In the genomic region with DNA sequence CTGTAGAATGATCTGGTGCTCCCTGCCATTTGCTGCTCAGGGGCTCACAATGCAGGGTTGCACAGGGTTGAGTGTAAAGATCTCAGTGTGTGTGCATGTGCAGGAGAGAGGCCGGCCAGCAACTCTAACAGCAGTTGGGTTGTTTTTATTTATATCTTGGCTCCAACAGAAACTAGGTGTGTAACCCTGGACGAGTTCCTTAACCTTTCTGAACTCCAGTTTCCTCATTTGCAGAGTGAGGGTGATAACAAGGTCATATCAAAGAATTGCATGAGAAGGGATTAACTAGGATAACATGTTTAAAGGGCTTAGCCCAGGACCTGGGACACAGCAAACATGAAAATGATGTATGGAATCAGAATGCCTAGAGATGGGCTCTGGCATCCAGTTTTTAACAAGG, we compare ENCODE assay signal across 27 cellular contexts. TPM values are rescaled to one million over a fixed set of nuclear protein-coding genes. Genes with fewer than 3 reads are reported as not detected.
DNase-seq lines count a peak whose midpoint lies in the region; ATAC-seq, FAIRE-seq and TF ChIP-seq lines count a peak whose summit lies in the region.
"Had no signal": no experiment of that assay in that cellular context is flagged by ENCODE, and none has a peak within 500 bp of the region (broad histone marks: within the 10 kb centered on the region; RNA-seq: fewer than 3 reads in every experiment).

No MANE protein-coding gene starts in this region.

- no peaks in the 10 kb centered on the region for H3K9me1 ChIP-seq in K562 (ENCODE audit: control insufficient read depth, insufficient read depth, low read length)

- no peak overlapping the region for H3K27ac Mint-ChIP-seq in naive thymus-derived CD8-positive, alpha-beta T cell
- H3K27ac Mint-ChIP-seq in CD4-positive, alpha-beta T cell = no peak overlapping the region
- H3K27ac Mint-ChIP-seq: B cell; CD4-positive, alpha-beta memory T cell had no signal

- no peak for TF ChIP-seq RAD21 in K562 (CRISPR knock-in tag; conservative IDR thresholded peaks at IDR 0.05 in 1 of 2, IDR thresholded peaks at IDR 0.05 in 1 of 2)

- no peak overlapping the region for H3K4me2 ChIP-seq in K562 (ENCODE audit: insufficient read depth, low read length)
- H3K4me2 ChIP-seq: A549; BLaER1 treated with 17β-estradiol and CSF1 and Interleukin-3, amounts not matched to agents 10 nM and 100 nM had no signal

- CTCF ChIA-PET in K562 (lab: Yijun Ruan, JAX; ENCODE audit: low intra/inter-chr PET ratio) = no interaction called here
- CTCF ChIA-PET in CD4-positive, alpha-beta T cell (lab: Charles Lee) = interaction anchor here (0.6 kb wide), 1 partner anchor 743 kb away, joined by 3 read pairs; no protein-coding TSS in a partner anchor

- H3K4me1 ChIP-seq in K562 (replicated peaks in 1 of 2; ENCODE audit: control insufficient read depth in 2 of 2, insufficient read depth in 2 of 2, low read length in 2 of 2) (peaks cover 0 to 5% of the 10 kb centered on the region in 2 experiments; a peak in 3 of 5 replicates), mucosa of descending colon (ENCODE audit: low read depth) (peaks cover 8% of the 10 kb centered on the region), small intestine (ENCODE audit: control insufficient read depth in 2 of 2, insufficient read depth in 1 of 2, low read depth in 1 of 2, low read length in 1 of 2) (no peaks in the 10 kb centered on the region)

- H3K27ac ChIP-seq in K562 (ENCODE audit: extremely low read depth, low read depth, low read length) (no peak overlapping the region), small intestine (ENCODE audit: low read depth in 1 of 2, low read length in 1 of 2) (no peak overlapping the region)
- no peak overlapping the region for H3K27ac ChIP-seq in CD4-positive, alpha-beta T cell (ENCODE audit: low read depth, low read length)
- H3K27ac ChIP-seq: 22Rv1; A549; BLaER1 treated with 17β-estradiol and CSF1 and Interleukin-3, amounts not matched to agents 10 nM and 100 nM; C4-2B had no signal

- no peak for TF ChIP-seq CTCF in K562 (IDR thresholded peaks at IDR 0.05 in 2 of 3, conservative IDR thresholded peaks at IDR 0.05 in 1 of 3; ENCODE audit: insufficient read depth in 2 of 3, low read depth in 1 of 3, low read length in 3 of 3)
- no peak for TF ChIP-seq CTCF in mucosa of descending colon (IDR thresholded peaks at IDR 0.05)
- TF ChIP-seq CTCF in CD4-positive, alpha-beta T cell (IDR thresholded peaks at IDR 0.05) = no peak

- POLR2A ChIA-PET in K562 (lab: Yijun Ruan, JAX) = interaction anchor here (0.7 kb wide), 1 partner anchor 20 kb away, joined by 3 read pairs; no protein-coding TSS in a partner anchor
- POLR2A ChIA-PET in naive thymus-derived CD8-positive, alpha-beta T cell (lab: Charles Lee) = no interaction called here
- POLR2A ChIA-PET in CD4-positive, alpha-beta T cell (lab: Charles Lee) = no interaction called here

- TF ChIP-seq EP300 in K562 (IDR thresholded peaks at IDR 0.05; ENCODE audit: low read length) = no peak

- WGBS in K562 (ENCODE audit: insufficient coverage, low coverage, missing lambda C conversion rate) = 6% methylated on average over 2 of the region's 2 CpGs
- WGBS in small intestine, 3 donors = 4 to 44% (median 27%) methylated on average over 2 of the region's 2 CpGs

- no peaks in the 10 kb centered on the region for H3K9me3 ChIP-seq in K562 (replicated peaks; ENCODE audit: control insufficient read depth, insufficient read depth, low read depth, low read length)
- no peaks in the 10 kb centered on the region for H3K9me3 ChIP-seq in mucosa of descending colon
- no peaks in the 10 kb centered on the region for H3K9me3 ChIP-seq in small intestine (ENCODE audit: control insufficient read depth, low read depth)
- no peaks in the 10 kb centered on the region for H3K9me3 ChIP-seq in CD4-positive, alpha-beta T cell (ENCODE audit: control insufficient read depth, low read length)
- H3K9me3 ChIP-seq: A549 had no signal

- H3K4me3 ChIP-seq in K562 = no peak overlapping the region
- no peak overlapping the region for H3K4me3 ChIP-seq in mucosa of descending colon
- H3K4me3 ChIP-seq in small intestine (ENCODE audit: low read depth in 1 of 2, low read length in 2 of 2) = no peak overlapping the region
- H3K4me3 ChIP-seq: A549; BLaER1 treated with 17β-estradiol and CSF1 and Interleukin-3, amounts not matched to agents 10 nM and 100 nM; GM12878 had no signal

- TF ChIP-seq POLR2A in K562 (conservative IDR thresholded peaks at IDR 0.05) = no peak

- intact Hi-C loops in K562 (cut with micrococcal nuclease) = no loop called here
- intact Hi-C loops in mucosa of descending colon (cut with DNase I, micrococcal nuclease) = loop anchor here in 1 of 2 donors (10.0 kb wide), 1 partner anchor 98 kb away; no protein-coding TSS in a partner anchor
- intact Hi-C loops in CD4-positive, alpha-beta T cell (cut with DNase I, micrococcal nuclease) = no loop called here

- no peaks in the 10 kb centered on the region for H4K20me1 ChIP-seq in K562 (replicated peaks; ENCODE audit: control insufficient read depth, insufficient read depth, low read length)
- H4K20me1 ChIP-seq: BLaER1 treated with 17β-estradiol and CSF1 and Interleukin-3, amounts not matched to agents 10 nM and 100 nM had no signal

- no TSS peak for BruUV-seq in K562 (replicated peaks; lab: Mats Ljungman, UMichigan)

- no peak for FAIRE-seq in K562 (lab: Jason Lieb, UNC)
- no peak for FAIRE-seq in small intestine (lab: Jason Lieb, UNC)
- FAIRE-seq: A549, GM12878, GM12892, GM18507 had no signal

- H3K27me3 Mint-ChIP-seq in naive thymus-derived CD8-positive, alpha-beta T cell = no peaks in the 10 kb centered on the region
- no peaks in the 10 kb centered on the region for H3K27me3 Mint-ChIP-seq in CD4-positive, alpha-beta T cell
- H3K27me3 Mint-ChIP-seq: B cell; CD4-positive, alpha-beta memory T cell had no signal

- in situ Hi-C loops in K562 (cut with MboI) = no loop called here

- H3K9me3 Mint-ChIP-seq in naive thymus-derived CD8-positive, alpha-beta T cell = peaks cover 0 to 2% (median 0%) of the 10 kb centered on the region in 9 donors
- H3K9me3 Mint-ChIP-seq in CD4-positive, alpha-beta T cell = no peaks in the 10 kb centered on the region
- H3K9me3 Mint-ChIP-seq: CD8-positive, alpha-beta memory T cell had no signal

- H3K36me3 ChIP-seq in K562 (ENCODE audit: control insufficient read depth, insufficient read depth, low read length) (no peaks in the 10 kb centered on the region), mucosa of descending colon (ENCODE audit: low read depth) (no peaks in the 10 kb centered on the region), small intestine (ENCODE audit: control insufficient read depth in 2 of 2, insufficient read depth in 2 of 2, low read length in 2 of 2) (no peaks in the 10 kb centered on the region)
- H3K36me3 ChIP-seq: BLaER1 treated with 17β-estradiol and CSF1 and Interleukin-3, amounts not matched to agents 10 nM and 100 nM had no signal

- no peaks in the 10 kb centered on the region for H3K36me3 Mint-ChIP-seq in naive thymus-derived CD8-positive, alpha-beta T cell
- H3K36me3 Mint-ChIP-seq in CD4-positive, alpha-beta T cell (ENCODE audit: low read depth) = no peaks in the 10 kb centered on the region
- H3K36me3 Mint-ChIP-seq: CD4-positive, alpha-beta memory T cell; CD8-positive, alpha-beta memory T cell had no signal

- H3K9ac ChIP-seq in K562 (ENCODE audit: insufficient read depth in 1 of 2, low read depth in 2 of 2, low read length in 2 of 2) = no peak overlapping the region
- H3K9ac ChIP-seq: BLaER1 treated with 17β-estradiol and CSF1 and Interleukin-3, amounts not matched to agents 10 nM and 100 nM had no signal

- DNase-seq in NCI-H82 (lab: John Stamatoyannopoulos, UW) (peak; percentile 33), NCI-H82 treated with DMSO at 0.1 percent for 48 hours (lab: John Stamatoyannopoulos, UW; ENCODE audit: unreplicated experiment) (no peak), K562 (ENCODE audit: extremely low read depth in 1 of 4, low spot score in 3 of 4) (no peak), mucosa of descending colon (no peak), small intestine (peak; percentile 63)
- no peak for DNase-seq in naive thymus-derived CD8-positive, alpha-beta T cell
- DNase-seq in CD4-positive, alpha-beta T cell = no peak
- DNase-seq: AML-193; CD4-positive, alpha-beta memory T cell; CD8-positive, alpha-beta memory T cell; COR-L47; DMS 273 treated with DMSO at 0.1 percent for 48 hours; DMS153; DMS53; DMS79; DND-41; EL; GDM1 had no signal

- 0 out of 2 replicates have a peak overlapping the region, but pooled peaks have one; percentile 8 for H2AFZ ChIP-seq in K562 (ENCODE audit: low read depth, low read length)

- no peak for ATAC-seq in K562
- peak; percentile 43 for ATAC-seq in mucosa of descending colon
- no peak for ATAC-seq in naive thymus-derived CD8-positive, alpha-beta T cell
- no peak for ATAC-seq in HG02885 (IDR thresholded peaks at IDR 0.05; ENCODE audit: poor library complexity, unreplicated experiment)
- no peak for ATAC-seq in CD4-positive, alpha-beta T cell (ENCODE audit: poor library complexity)
- ATAC-seq: A549, GM12878 had no signal

- H3K4me1 Mint-ChIP-seq in naive thymus-derived CD8-positive, alpha-beta T cell = no peaks in the 10 kb centered on the region
- no peaks in the 10 kb centered on the region for H3K4me1 Mint-ChIP-seq in CD4-positive, alpha-beta T cell (ENCODE audit: low read depth)
- H3K4me1 Mint-ChIP-seq: B cell; CD4-positive, alpha-beta memory T cell; CD8-positive, alpha-beta memory T cell had no signal

- H3K27me3 ChIP-seq in K562 (ENCODE audit: control insufficient read depth in 2 of 2, insufficient read depth in 2 of 2, low read length in 2 of 2) = no peaks in the 10 kb centered on the region
- H3K27me3 ChIP-seq in small intestine (ENCODE audit: control insufficient read depth in 2 of 2, insufficient read depth in 2 of 2, low read length in 2 of 2) = no peaks in the 10 kb centered on the region
- no peaks in the 10 kb centered on the region for H3K27me3 ChIP-seq in CD4-positive, alpha-beta T cell (ENCODE audit: control insufficient read depth, insufficient read depth, low read length)
- H3K27me3 ChIP-seq: BLaER1 treated with 17β-estradiol and CSF1 and Interleukin-3, amounts not matched to agents 10 nM and 100 nM had no signal

- no peaks in the 10 kb centered on the region for H3K79me2 ChIP-seq in K562 (ENCODE audit: control insufficient read depth, insufficient read depth, low read length)

- no peak overlapping the region for H3K4me3 Mint-ChIP-seq in naive thymus-derived CD8-positive, alpha-beta T cell
- no peak overlapping the region for H3K4me3 Mint-ChIP-seq in CD4-positive, alpha-beta T cell
- H3K4me3 Mint-ChIP-seq: B cell; CD4-positive, alpha-beta memory T cell; CD8-positive, alpha-beta memory T cell had no signal

RNA-seq across cellular contexts. Expression of gene JDP2, which starts 14.8 kb away (rescaled TPM):
- 1.3 and 2.2 TPM in 2 replicates for total RNA-seq in K562 (2011; cell fraction: chromatin; rRNA removed; ENCODE audit: low replicate concordance)
- 0.67 and 1.3 TPM in 2 replicates for total RNA-seq in K562 (2011; cell fraction: nucleolus; rRNA removed)
- total RNA-seq in K562 (2011; cell fraction: nucleoplasm; rRNA removed) = 1.5 and 1.6 TPM in 2 replicates
- total RNA-seq in K562 (2014; rRNA removed) (13.8 and 16.7 TPM in 2 replicates), K562 (2014; rRNA removed; fragmentation: Illumina TruSeq; extraction: Trizol) (2.5 and 3.1 TPM in 2 replicates), K562 (2015; rRNA removed; fragmentation: Illumina TruSeq; extraction: Trizol) (1.7 and 2.4 TPM in 2 replicates), K562 (2021) (8.9 and 9.6 TPM in 2 replicates), mucosa of descending colon (10 to 100 TPM; 17.7 to 48.0 (median 29.0) TPM)
- polyA plus RNA-seq in K562 (2011; rRNA removed) (0.78 and 4.6 TPM in 2 replicates), K562 (2014; fragmentation: Illumina TruSeq; extraction: Trizol) (4.6 and 5.4 TPM in 2 replicates), K562 (2014; fragmentation: Nextera tagmentation; extraction: Ambion mirVana) (under 1 TPM; 0.27 to 0.34 TPM), K562 (2014; rRNA removed) (8.5 and 16.5 TPM in 2 replicates), small intestine (10 to 100 TPM; 41.6 to 45.6 (median 42.7) TPM)
- polyA plus RNA-seq in K562 (2011; cell fraction: cytosol; rRNA removed) = 1.1 and 4.4 TPM in 2 replicates
- polyA plus RNA-seq in K562 (2011; cell fraction: nucleus; rRNA removed) = 1.1 and 4.5 TPM in 2 replicates
- 2.0 and 14.4 TPM in 2 replicates for polyA plus RNA-seq in K562 (2012)
- 0.53 and 2.8 TPM in 2 replicates for polyA minus RNA-seq in K562 (2011; rRNA and poly(A)+ RNA removed)
- polyA minus RNA-seq in K562 (2011; cell fraction: cytosol; rRNA and poly(A)+ RNA removed) = 7.4 TPM in 1 of 2 replicates, not detected in the other
- 0.40 and 3.4 TPM in 2 replicates for polyA minus RNA-seq in K562 (2011; cell fraction: nucleus; rRNA and poly(A)+ RNA removed)
- total RNA-seq in naive thymus-derived CD8-positive, alpha-beta T cell = 1 to 10 TPM in 1 of 2 experiments, under 1 TPM in 1; 0.75 to 1.0 TPM
- not detected for polyA plus RNA-seq in naive thymus-derived CD8-positive, alpha-beta T cell
- 1 to 10 TPM; 1.1 to 1.2 TPM for total RNA-seq in CD4-positive, alpha-beta T cell
- polyA plus RNA-seq: CD8-positive, alpha-beta memory T cell had no signal

Comparison
In these comparisons a context has a peak if more than half of its experiments do, and no peak if none do; other contexts are left out.
1. DNase-seq: peak in NCI-H82 (single experiment) and small intestine (single experiment); none in NCI-H82 treated with DMSO at 0.1 percent for 48 hours (single experiment), K562 (0 of 4), mucosa of descending colon (0 of 3), naive thymus-derived CD8-positive, alpha-beta T cell (0 of 10) and CD4-positive, alpha-beta T cell (0 of 10).